25 cellular contexts compared by ENCODE assay signal in genomic region chr3:161393310-161393709, GRCh38. TPM values are rescaled to one million over a fixed set of nuclear protein-coding genes. Genes with fewer than 3 reads are reported as not detected.
"Had no signal": no experiment of that assay in that cellular context is flagged by ENCODE, and none has a peak within 500 bp of the region (broad histone marks: within the 10 kb centered on the region; RNA-seq: fewer than 3 reads in every experiment).

No MANE protein-coding gene starts in this region.

- H3K4me1 Mint-ChIP-seq: neural progenitor cell had no signal

- DNase-seq: activated CD4-positive, alpha-beta T cell treated with anti-CD3 and anti-CD28 coated beads for 36 hours; activated CD4-positive, alpha-beta T cell treated with anti-CD3 and anti-CD28 coated beads, Interleukin-2, amount 50 U/mL, for 48 hours; activated gamma-delta T cell; activated naive CD8-positive, alpha-beta T cell treated with anti-CD3 and anti-CD28 coated beads for 36 hours; amniotic stem cell; dermis blood vessel endothelial cell; effector memory CD4-positive, alpha-beta T cell; esophagus squamous epithelium; hippocampal formation; mammary epithelial cell; midbrain; stimulated activated CD4-positive, alpha-beta T cell treated with anti-CD3 and anti-CD28 coated beads, Interleukin-4, amount 100 ng/mL, for 1 hour; stimulated activated naive CD8-positive, alpha-beta T cell treated with anti-CD3 and anti-CD28 coated beads, Interleukin-15, amount 100 ng/mL, for 72 hours; transverse colon had no signal

- H3K36me3 Mint-ChIP-seq: activated naive CD8-positive, alpha-beta T cell treated with anti-CD3 and anti-CD28 coated beads for 36 hours; neural progenitor cell had no signal

- H3K4me3 ChIP-seq: cardiac muscle cell, esophagus squamous epithelium, neural progenitor cell, smooth muscle cell, suprapubic skin, transverse colon, vagina had no signal

- H3K36me3 ChIP-seq: cardiac muscle cell, esophagus squamous epithelium, neural progenitor cell, suprapubic skin, transverse colon, vagina had no signal

- H3K9me3 ChIP-seq: suprapubic skin, transverse colon, vagina had no signal

- H3K4me2 ChIP-seq: neural progenitor cell, smooth muscle cell had no signal

- H2AFZ ChIP-seq: neural progenitor cell had no signal

- H3K27ac Mint-ChIP-seq: activated CD4-positive, alpha-beta T cell treated with anti-CD3 and anti-CD28 coated beads for 36 hours; activated naive CD8-positive, alpha-beta T cell treated with anti-CD3 and anti-CD28 coated beads for 36 hours; neural progenitor cell; stimulated activated naive CD8-positive, alpha-beta T cell treated with anti-CD3 and anti-CD28 coated beads, Interleukin-15, amount 100 ng/mL, for 72 hours had no signal

- H3K9ac ChIP-seq: neural progenitor cell had no signal

- H3K4me3 Mint-ChIP-seq: activated CD4-positive, alpha-beta T cell treated with anti-CD3 and anti-CD28 coated beads for 36 hours; activated naive CD8-positive, alpha-beta T cell treated with anti-CD3 and anti-CD28 coated beads for 36 hours; neural progenitor cell; stimulated activated naive CD8-positive, alpha-beta T cell treated with anti-CD3 and anti-CD28 coated beads, Interleukin-15, amount 100 ng/mL, for 72 hours had no signal

- H3K27me3 ChIP-seq: cardiac muscle cell, esophagus squamous epithelium, neural progenitor cell, suprapubic skin, transverse colon, vagina had no signal

- H3K4me1 ChIP-seq: neural progenitor cell, vagina had no signal

- H3K27ac ChIP-seq: cardiac muscle cell, esophagus squamous epithelium, neural progenitor cell, suprapubic skin, transverse colon, vagina had no signal

RNA-seq across cellular contexts. Expression of gene SPTSSB, which starts 22.0 kb away (rescaled TPM):
- total RNA-seq: activated CD4-positive, alpha-beta T cell treated with anti-CD3 and anti-CD28 coated beads for 36 hours; activated naive CD8-positive, alpha-beta T cell treated with anti-CD3 and anti-CD28 coated beads for 36 hours; cardiac muscle cell; chondrocyte; dermis blood vessel endothelial cell; glomerular endothelial cell; myocyte; osteocyte; pulmonary artery endothelial cell; T-helper 2 cell treated with Interferon-gamma antibody and Interleukin-4, amounts not matched to agents 100 ng/mL and 5 ng/mL, for 36 hours had no signal
- polyA plus RNA-seq: cardiac muscle cell had no signal
